Comparison of ENCODE assay signal across 1 cellular context in genomic region chr15:55277116-55277564, GRCh38.
TF ChIP-seq lines count a peak whose summit lies in the region.

No MANE protein-coding gene starts in this region.

TF ChIP-seq in HepG2, 621 proteins besides CTCF, POLR2A, EP300 and RAD21:
- TF ChIP-seq ZNF670 (CRISPR knock-in tag; IDR thresholded peaks at IDR 0.05; ENCODE audit: borderline replicate concordance) (no peak), ADNP (CRISPR knock-in tag; IDR thresholded peaks at IDR 0.05) (no peak), DR1 (CRISPR knock-in tag; IDR thresholded peaks at IDR 0.05) (no peak), MIXL1 (CRISPR knock-in tag; IDR thresholded peaks at IDR 0.05) (no peak), ETS1 (CRISPR knock-in tag; IDR thresholded peaks at IDR 0.05) (no peak), ZSCAN30 (CRISPR knock-in tag; IDR thresholded peaks at IDR 0.05) (no peak), REXO4 (CRISPR knock-in tag; IDR thresholded peaks at IDR 0.05; ENCODE audit: borderline replicate concordance) (no peak), ZSCAN12 (CRISPR knock-in tag; IDR thresholded peaks at IDR 0.05) (no peak), ATRX (CRISPR knock-in tag; IDR thresholded peaks at IDR 0.05; ENCODE audit: borderline replicate concordance) (no peak)
